Comparison of ENCODE assay signal across 15 cellular contexts in genomic region chr15:74283366-74283765, GRCh38. TPM values are rescaled to one million over a fixed set of nuclear protein-coding genes. Genes with fewer than 3 reads are reported as not detected.
DNase-seq lines count a peak whose midpoint lies in the region; TF ChIP-seq lines count a peak whose summit lies in the region.
"Had no signal": no experiment of that assay in that cellular context is flagged by ENCODE, and none has a peak within 500 bp of the region (broad histone marks: within the 10 kb centered on the region; RNA-seq: fewer than 3 reads in every experiment).

No MANE protein-coding gene starts in this region.

- no peak overlapping the region for H3K27ac Mint-ChIP-seq in osteocyte (ENCODE audit: unreplicated experiment)
- H3K27ac Mint-ChIP-seq: HFFc6 had no signal

- 52% methylated on average over 7 of the region's 7 CpGs for WGBS in esophagus muscularis mucosa

- peak; percentile 2 for DNase-seq in NCI-H748 (lab: John Stamatoyannopoulos, UW; ENCODE audit: unreplicated experiment)
- no peak for DNase-seq in NCI-H748 treated with DMSO at 0.1 percent for 48 hours (lab: John Stamatoyannopoulos, UW)
- DNase-seq in NCI-H2227 treated with DMSO at 0.1 percent for 48 hours (lab: John Stamatoyannopoulos, UW): peak; percentile 53
- DNase-seq in globus pallidus (ENCODE audit: low spot score): peak; percentile 10
- peak; percentile 87 for DNase-seq in retinal pigment epithelial cell (ENCODE audit: low read depth)
- DNase-seq in osteocyte (ENCODE audit: extremely low spot score, unreplicated experiment): no peak
- no peak for DNase-seq in activated CD8-positive, alpha-beta memory T cell treated with anti-CD3 and anti-CD28 coated beads, Interleukin-2, amount 50 U/mL, for 48 hours
- no peak for DNase-seq in esophagus muscularis mucosa (ENCODE audit: extremely low spot score)
- DNase-seq: DMS53, HFFc6, KBM-7, NCI-H774 had no signal

- H3K4me1 ChIP-seq in esophagus muscularis mucosa: no peaks in the 10 kb centered on the region
- H3K4me1 ChIP-seq: A549 had no signal

- no peaks in the 10 kb centered on the region for H3K9me3 Mint-ChIP-seq in osteocyte (ENCODE audit: unreplicated experiment)
- H3K9me3 Mint-ChIP-seq: HFFc6 had no signal

- no peaks in the 10 kb centered on the region for H3K4me1 Mint-ChIP-seq in osteocyte (ENCODE audit: unreplicated experiment)

- TF ChIP-seq EP300 in esophagus muscularis mucosa (IDR thresholded peaks at IDR 0.05): no peak

- intact Hi-C loops in esophagus muscularis mucosa (cut with DNase I): no loop called here

- H3K27ac ChIP-seq in esophagus muscularis mucosa (replicated peaks in 1 of 4): no peak overlapping the region
- H3K27ac ChIP-seq: A549, C4-2B had no signal

- H3K4me3 Mint-ChIP-seq in osteocyte (ENCODE audit: unreplicated experiment): no peak overlapping the region
- H3K4me3 Mint-ChIP-seq: HFFc6 had no signal

- H3K4me3 ChIP-seq in retinal pigment epithelial cell (ENCODE audit: low read length): no peak overlapping the region
- H3K4me3 ChIP-seq in esophagus muscularis mucosa: no peak overlapping the region
- H3K4me3 ChIP-seq: A549 had no signal

- H3K9me3 ChIP-seq in esophagus muscularis mucosa: no peaks in the 10 kb centered on the region
- H3K9me3 ChIP-seq: A549 had no signal

- peaks cover 81% of the 10 kb centered on the region for H3K27me3 Mint-ChIP-seq in osteocyte (ENCODE audit: unreplicated experiment)

- TF ChIP-seq CTCF in retinal pigment epithelial cell (conservative IDR thresholded peaks at IDR 0.05; ENCODE audit: low read depth, low read length) (no peak), osteocyte (IDR thresholded peaks at IDR 0.05) (no peak), esophagus muscularis mucosa (IDR thresholded peaks at IDR 0.05) (no peak)

- H3K36me3 Mint-ChIP-seq in osteocyte (ENCODE audit: unreplicated experiment): no peaks in the 10 kb centered on the region

- TF ChIP-seq POLR2A in esophagus muscularis mucosa (IDR thresholded peaks at IDR 0.05; ENCODE audit: low read depth): no peak

- peaks cover 0 to 58% (median 7%) of the 10 kb centered on the region in 4 donors for H3K27me3 ChIP-seq in esophagus muscularis mucosa

- no peaks in the 10 kb centered on the region for H3K36me3 ChIP-seq in esophagus muscularis mucosa

RNA-seq across cellular contexts. Expression of gene CCDC33, which starts 47.2 kb away (rescaled TPM):
- not detected in 2 replicates for total RNA-seq in osteocyte
- not detected for total RNA-seq in esophagus muscularis mucosa
- total RNA-seq: Right ventricle myocardium inferior had no signal

Comparison
In these comparisons a context has a peak if more than half of its experiments do, and no peak if none do; other contexts are left out.
1. DNase-seq: peak in NCI-H748 (single experiment), NCI-H2227 treated with DMSO at 0.1 percent for 48 hours (single experiment), globus pallidus (single experiment) and retinal pigment epithelial cell (single experiment); none in NCI-H748 treated with DMSO at 0.1 percent for 48 hours (single experiment), osteocyte (single experiment), activated CD8-positive, alpha-beta memory T cell treated with anti-CD3 and anti-CD28 coated beads, Interleukin-2, amount 50 U/mL, for 48 hours (single experiment) and esophagus muscularis mucosa (single experiment).